ENCODE assay signal across 3 cellular contexts in genomic region chr3:79818015-79818414, GRCh38.
"Had no signal": no experiment of that assay in that cellular context is flagged by ENCODE, and none has a peak within 500 bp of the region (broad histone marks: within the 10 kb centered on the region; RNA-seq: fewer than 3 reads in every experiment).

No MANE protein-coding gene starts in this region.

- DNase-seq: GDM1, GF-D8 had no signal

- H3K4me3 ChIP-seq: GM12878 had no signal

- ATAC-seq: GM12878 had no signal
